In the genomic region with DNA sequence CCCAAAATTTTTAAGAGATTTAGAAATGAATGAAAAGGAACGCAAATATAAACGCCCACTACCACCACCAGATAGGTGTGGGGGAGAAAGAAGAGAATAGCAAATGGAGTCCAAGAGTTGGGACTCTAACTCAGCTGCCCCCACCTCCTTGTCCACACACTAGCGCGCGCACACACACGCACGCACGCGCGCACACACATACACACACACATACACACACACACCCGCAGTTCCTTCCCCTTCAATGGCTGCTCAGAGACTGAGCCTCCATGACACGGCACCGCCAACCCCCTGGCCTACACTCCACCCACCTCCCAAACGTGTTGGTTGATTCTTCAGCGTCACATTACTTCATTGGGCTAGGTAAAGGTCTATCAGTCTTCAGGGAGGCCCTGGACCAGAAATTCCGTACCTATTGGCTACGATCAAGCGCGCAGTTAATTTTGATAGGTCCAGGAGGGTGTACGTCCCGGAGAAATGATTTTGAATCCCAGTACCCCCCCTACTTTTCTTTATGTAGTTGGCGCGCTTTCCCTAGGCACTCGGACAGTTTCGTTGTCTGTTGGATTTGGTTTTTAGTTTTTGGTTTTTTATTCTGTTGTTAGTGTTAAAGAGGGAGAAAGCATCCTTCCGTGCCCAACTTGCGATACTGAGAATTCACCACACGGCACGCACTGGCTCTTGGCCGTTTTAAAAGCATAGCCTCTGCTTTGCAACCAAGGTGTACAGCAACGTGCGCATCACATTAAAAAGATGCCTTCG, we compare ENCODE assay signal across 1 cellular context.
TF ChIP-seq lines count a peak whose summit lies in the region.

ANP32E (minus strand) TSS at position 261 of the 762 bp plus-strand sequence. CDS start 326 bp downstream, outside the sequence.

TF ChIP-seq in K562, 482 proteins besides CTCF, POLR2A, EP300 and RAD21 (continued from another document and continues in another):
- TF ChIP-seq CHD4 (IDR thresholded peaks at IDR 0.05; ENCODE audit: insufficient read depth, insufficient replicate concordance, low read depth, low read length, poor library complexity, severe bottlenecking) (no peak), ZNF778 (CRISPR knock-in tag; IDR thresholded peaks at IDR 0.05) (no peak), E2F3 (CRISPR knock-in tag; IDR thresholded peaks at IDR 0.05) (peak; percentile 88), MAFG (tag; conservative IDR thresholded peaks at IDR 0.05) (no peak), FOXA3 (CRISPR knock-in tag; conservative IDR thresholded peaks at IDR 0.05 in 1 of 2, IDR thresholded peaks at IDR 0.05 in 1 of 2) (peak in 1 of 2 experiments; percentile 20; a peak in 1 of 4 replicates), ZNF184 (CRISPR knock-in tag; IDR thresholded peaks at IDR 0.05) (no peak), AFF1 (IDR thresholded peaks at IDR 0.05; ENCODE audit: low read depth in 1 of 2, partially characterized antibody in 2 of 2) (peak; percentile 81 to 92), MTA3 (IDR thresholded peaks at IDR 0.05; ENCODE audit: borderline replicate concordance) (peak; percentile 98), BRF2 (IDR thresholded peaks at IDR 0.05; ENCODE audit: borderline replicate concordance, insufficient read depth, insufficient read length) (no peak), ZBTB9 (CRISPR knock-in tag; IDR thresholded peaks at IDR 0.05) (no peak), MXD1 (CRISPR knock-in tag; IDR thresholded peaks at IDR 0.05; ENCODE audit: borderline replicate concordance, poor library complexity, severe bottlenecking) (no peak), HCFC1 (IDR thresholded peaks at IDR 0.05; ENCODE audit: low read depth, low read length) (peak; percentile 29; the same call in 1 of the 2 replicates), ZNF586 (CRISPR knock-in tag; conservative IDR thresholded peaks at IDR 0.05) (no peak), ZNF444 (CRISPR knock-in tag; IDR thresholded peaks at IDR 0.05) (no peak), FOSL1 (tag; conservative IDR thresholded peaks at IDR 0.05) (peak; percentile 67)
- TF ChIP-seq, protein P1, sequence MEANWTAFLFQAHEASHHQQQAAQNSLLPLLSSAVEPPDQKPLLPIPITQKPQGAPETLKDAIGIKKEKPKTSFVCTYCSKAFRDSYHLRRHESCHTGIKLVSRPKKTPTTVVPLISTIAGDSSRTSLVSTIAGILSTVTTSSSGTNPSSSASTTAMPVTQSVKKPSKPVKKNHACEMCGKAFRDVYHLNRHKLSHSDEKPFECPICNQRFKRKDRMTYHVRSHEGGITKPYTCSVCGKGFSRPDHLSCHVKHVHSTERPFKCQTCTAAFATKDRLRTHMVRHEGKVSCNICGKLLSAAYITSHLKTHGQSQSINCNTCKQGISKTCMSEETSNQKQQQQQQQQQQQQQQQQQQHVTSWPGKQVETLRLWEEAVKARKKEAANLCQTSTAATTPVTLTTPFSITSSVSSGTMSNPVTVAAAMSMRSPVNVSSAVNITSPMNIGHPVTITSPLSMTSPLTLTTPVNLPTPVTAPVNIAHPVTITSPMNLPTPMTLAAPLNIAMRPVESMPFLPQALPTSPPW (CRISPR knock-in tag; IDR thresholded peaks at IDR 0.05), result peak; percentile 99
- TF ChIP-seq, protein P2, sequence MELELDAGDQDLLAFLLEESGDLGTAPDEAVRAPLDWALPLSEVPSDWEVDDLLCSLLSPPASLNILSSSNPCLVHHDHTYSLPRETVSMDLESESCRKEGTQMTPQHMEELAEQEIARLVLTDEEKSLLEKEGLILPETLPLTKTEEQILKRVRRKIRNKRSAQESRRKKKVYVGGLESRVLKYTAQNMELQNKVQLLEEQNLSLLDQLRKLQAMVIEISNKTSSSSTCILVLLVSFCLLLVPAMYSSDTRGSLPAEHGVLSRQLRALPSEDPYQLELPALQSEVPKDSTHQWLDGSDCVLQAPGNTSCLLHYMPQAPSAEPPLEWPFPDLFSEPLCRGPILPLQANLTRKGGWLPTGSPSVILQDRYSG (tag; conservative IDR thresholded peaks at IDR 0.05; ENCODE audit: low read depth), result no peak
- TF ChIP-seq, protein P3, sequence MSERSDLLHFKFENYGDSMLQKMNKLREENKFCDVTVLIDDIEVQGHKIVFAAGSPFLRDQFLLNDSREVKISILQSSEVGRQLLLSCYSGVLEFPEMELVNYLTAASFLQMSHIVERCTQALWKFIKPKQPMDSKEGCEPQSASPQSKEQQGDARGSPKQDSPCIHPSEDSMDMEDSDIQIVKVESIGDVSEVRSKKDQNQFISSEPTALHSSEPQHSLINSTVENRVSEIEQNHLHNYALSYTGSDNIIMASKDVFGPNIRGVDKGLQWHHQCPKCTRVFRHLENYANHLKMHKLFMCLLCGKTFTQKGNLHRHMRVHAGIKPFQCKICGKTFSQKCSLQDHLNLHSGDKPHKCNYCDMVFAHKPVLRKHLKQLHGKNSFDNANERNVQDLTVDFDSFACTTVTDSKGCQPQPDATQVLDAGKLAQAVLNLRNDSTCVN (CRISPR knock-in tag; IDR thresholded peaks at IDR 0.05), result peak; percentile 91
- TF ChIP-seq, protein P4, sequence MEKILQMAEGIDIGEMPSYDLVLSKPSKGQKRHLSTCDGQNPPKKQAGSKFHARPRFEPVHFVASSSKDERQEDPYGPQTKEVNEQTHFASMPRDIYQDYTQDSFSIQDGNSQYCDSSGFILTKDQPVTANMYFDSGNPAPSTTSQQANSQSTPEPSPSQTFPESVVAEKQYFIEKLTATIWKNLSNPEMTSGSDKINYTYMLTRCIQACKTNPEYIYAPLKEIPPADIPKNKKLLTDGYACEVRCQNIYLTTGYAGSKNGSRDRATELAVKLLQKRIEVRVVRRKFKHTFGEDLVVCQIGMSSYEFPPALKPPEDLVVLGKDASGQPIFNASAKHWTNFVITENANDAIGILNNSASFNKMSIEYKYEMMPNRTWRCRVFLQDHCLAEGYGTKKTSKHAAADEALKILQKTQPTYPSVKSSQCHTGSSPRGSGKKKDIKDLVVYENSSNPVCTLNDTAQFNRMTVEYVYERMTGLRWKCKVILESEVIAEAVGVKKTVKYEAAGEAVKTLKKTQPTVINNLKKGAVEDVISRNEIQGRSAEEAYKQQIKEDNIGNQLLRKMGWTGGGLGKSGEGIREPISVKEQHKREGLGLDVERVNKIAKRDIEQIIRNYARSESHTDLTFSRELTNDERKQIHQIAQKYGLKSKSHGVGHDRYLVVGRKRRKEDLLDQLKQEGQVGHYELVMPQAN (IDR thresholded peaks at IDR 0.05; ENCODE audit: borderline replicate concordance), result peak; percentile 66
- TF ChIP-seq, protein P5, sequence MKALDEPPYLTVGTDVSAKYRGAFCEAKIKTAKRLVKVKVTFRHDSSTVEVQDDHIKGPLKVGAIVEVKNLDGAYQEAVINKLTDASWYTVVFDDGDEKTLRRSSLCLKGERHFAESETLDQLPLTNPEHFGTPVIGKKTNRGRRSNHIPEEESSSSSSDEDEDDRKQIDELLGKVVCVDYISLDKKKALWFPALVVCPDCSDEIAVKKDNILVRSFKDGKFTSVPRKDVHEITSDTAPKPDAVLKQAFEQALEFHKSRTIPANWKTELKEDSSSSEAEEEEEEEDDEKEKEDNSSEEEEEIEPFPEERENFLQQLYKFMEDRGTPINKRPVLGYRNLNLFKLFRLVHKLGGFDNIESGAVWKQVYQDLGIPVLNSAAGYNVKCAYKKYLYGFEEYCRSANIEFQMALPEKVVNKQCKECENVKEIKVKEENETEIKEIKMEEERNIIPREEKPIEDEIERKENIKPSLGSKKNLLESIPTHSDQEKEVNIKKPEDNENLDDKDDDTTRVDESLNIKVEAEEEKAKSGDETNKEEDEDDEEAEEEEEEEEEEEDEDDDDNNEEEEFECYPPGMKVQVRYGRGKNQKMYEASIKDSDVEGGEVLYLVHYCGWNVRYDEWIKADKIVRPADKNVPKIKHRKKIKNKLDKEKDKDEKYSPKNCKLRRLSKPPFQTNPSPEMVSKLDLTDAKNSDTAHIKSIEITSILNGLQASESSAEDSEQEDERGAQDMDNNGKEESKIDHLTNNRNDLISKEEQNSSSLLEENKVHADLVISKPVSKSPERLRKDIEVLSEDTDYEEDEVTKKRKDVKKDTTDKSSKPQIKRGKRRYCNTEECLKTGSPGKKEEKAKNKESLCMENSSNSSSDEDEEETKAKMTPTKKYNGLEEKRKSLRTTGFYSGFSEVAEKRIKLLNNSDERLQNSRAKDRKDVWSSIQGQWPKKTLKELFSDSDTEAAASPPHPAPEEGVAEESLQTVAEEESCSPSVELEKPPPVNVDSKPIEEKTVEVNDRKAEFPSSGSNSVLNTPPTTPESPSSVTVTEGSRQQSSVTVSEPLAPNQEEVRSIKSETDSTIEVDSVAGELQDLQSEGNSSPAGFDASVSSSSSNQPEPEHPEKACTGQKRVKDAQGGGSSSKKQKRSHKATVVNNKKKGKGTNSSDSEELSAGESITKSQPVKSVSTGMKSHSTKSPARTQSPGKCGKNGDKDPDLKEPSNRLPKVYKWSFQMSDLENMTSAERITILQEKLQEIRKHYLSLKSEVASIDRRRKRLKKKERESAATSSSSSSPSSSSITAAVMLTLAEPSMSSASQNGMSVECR (CRISPR knock-in tag; IDR thresholded peaks at IDR 0.05), result peak; percentile 84
- TF ChIP-seq, protein P6, sequence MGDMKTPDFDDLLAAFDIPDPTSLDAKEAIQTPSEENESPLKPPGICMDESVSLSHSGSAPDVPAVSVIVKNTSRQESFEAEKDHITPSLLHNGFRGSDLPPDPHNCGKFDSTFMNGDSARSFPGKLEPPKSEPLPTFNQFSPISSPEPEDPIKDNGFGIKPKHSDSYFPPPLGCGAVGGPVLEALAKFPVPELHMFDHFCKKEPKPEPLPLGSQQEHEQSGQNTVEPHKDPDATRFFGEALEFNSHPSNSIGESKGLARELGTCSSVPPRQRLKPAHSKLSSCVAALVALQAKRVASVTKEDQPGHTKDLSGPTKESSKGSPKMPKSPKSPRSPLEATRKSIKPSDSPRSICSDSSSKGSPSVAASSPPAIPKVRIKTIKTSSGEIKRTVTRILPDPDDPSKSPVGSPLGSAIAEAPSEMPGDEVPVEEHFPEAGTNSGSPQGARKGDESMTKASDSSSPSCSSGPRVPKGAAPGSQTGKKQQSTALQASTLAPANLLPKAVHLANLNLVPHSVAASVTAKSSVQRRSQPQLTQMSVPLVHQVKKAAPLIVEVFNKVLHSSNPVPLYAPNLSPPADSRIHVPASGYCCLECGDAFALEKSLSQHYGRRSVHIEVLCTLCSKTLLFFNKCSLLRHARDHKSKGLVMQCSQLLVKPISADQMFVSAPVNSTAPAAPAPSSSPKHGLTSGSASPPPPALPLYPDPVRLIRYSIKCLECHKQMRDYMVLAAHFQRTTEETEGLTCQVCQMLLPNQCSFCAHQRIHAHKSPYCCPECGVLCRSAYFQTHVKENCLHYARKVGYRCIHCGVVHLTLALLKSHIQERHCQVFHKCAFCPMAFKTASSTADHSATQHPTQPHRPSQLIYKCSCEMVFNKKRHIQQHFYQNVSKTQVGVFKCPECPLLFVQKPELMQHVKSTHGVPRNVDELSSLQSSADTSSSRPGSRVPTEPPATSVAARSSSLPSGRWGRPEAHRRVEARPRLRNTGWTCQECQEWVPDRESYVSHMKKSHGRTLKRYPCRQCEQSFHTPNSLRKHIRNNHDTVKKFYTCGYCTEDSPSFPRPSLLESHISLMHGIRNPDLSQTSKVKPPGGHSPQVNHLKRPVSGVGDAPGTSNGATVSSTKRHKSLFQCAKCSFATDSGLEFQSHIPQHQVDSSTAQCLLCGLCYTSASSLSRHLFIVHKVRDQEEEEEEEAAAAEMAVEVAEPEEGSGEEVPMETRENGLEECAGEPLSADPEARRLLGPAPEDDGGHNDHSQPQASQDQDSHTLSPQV (IDR thresholded peaks at IDR 0.05), result peak; percentile 85
